In genomic region chr9:134449180-134449916, GRCh38 we compare ENCODE assay signal across 1 cellular context.
TF ChIP-seq lines count a peak whose summit lies in the region.

No MANE protein-coding gene starts in this region.

TF ChIP-seq in SK-N-SH, 30 proteins besides CTCF, POLR2A, EP300 and RAD21 (continued from another document):
- TF ChIP-seq USF2 (IDR thresholded peaks at IDR 0.05; ENCODE audit: borderline replicate concordance, low read depth, low read length) (no peak), RFX5 (IDR thresholded peaks at IDR 0.05; ENCODE audit: low read length) (peak; percentile 97), CHD2 (IDR thresholded peaks at IDR 0.05; ENCODE audit: low read length, partially characterized antibody) (peak; percentile 30), POLR2AphosphoS5 (IDR thresholded peaks at IDR 0.05; ENCODE audit: low read depth, low read length) (no peak), GATA2 (CRISPR knock-in tag; IDR thresholded peaks at IDR 0.05) (no peak), SIN3A (IDR thresholded peaks at IDR 0.05; ENCODE audit: borderline replicate concordance, low read depth, low read length) (no peak), GABPA (IDR thresholded peaks at IDR 0.05; ENCODE audit: low read depth) (no peak), YY1 (IDR thresholded peaks at IDR 0.05; ENCODE audit: low read depth) (no peak), MXI1 (IDR thresholded peaks at IDR 0.05; ENCODE audit: low read depth, low read length) (peak; percentile 87), USF1 (IDR thresholded peaks at IDR 0.05; ENCODE audit: borderline replicate concordance, low read depth) (no peak), NRF1 (IDR thresholded peaks at IDR 0.05; ENCODE audit: low read depth, low read length) (no peak)
